In the genomic region with DNA sequence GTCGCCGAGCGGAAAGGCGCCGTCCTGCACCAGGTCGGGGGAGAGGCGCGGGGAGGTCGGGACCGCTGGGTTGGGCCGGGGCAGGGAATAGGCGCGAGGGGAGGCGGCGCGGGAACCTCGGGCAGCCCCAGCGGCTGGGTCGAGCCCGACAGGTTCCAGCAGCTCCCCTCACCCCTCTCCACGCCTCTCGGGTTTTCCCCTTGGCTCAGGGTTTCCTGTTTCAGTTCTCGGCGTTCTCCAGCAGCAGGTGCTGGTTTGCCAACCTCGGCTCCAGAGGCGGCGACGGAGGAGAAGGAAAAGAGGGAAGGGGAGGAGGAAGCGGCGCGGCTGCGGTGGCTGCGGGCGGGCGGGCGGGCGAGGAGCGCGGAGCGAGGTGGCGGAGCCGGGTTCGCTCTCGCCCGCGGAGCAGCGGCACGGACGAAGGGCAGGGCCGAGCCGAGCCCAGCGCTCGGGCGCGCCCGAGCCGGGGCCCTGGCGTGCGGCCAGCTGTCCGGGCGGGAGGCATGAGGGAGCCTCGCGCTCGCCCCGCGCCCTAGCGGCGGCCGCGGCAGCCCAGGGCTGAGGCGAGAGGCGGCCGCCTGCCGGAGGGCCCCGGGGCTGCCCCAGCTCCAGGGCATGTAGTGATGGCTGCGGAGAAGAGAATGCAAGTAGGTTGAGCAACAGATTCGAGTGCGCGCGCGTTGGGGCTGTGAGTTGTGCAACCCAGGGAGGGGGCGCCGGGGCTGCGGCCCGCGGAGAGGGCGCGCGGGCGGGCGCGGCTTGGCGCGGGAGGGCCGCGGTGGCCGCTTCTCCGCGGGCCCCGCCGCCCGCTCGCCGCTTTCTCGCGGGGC, we compare ENCODE assay signal across 8 cellular contexts. TPM values are rescaled to one million over a fixed set of nuclear protein-coding genes. Genes with fewer than 3 reads are reported as not detected.
DNase-seq lines count a peak whose midpoint lies in the region; ATAC-seq and TF ChIP-seq lines count a peak whose summit lies in the region.

A gene (plus strand): TSS at position 816 of the 830 bp plus-strand sequence. CDS start 20 bp downstream, outside the sequence.

- POLR2A ChIA-PET in naive thymus-derived CD8-positive, alpha-beta T cell (lab: Charles Lee), result no interaction called here

- H3K4me1 ChIP-seq in upper lobe of left lung, result peaks cover 7 to 17% (median 10%) of the 10 kb centered on the region in 4 donors

- peak; percentile 28 for DNase-seq in DMS114 treated with DMSO at 0.1 percent for 48 hours (lab: John Stamatoyannopoulos, UW; ENCODE audit: unreplicated experiment)
- peak; percentile 88 for DNase-seq in NCI-H748 (lab: John Stamatoyannopoulos, UW; ENCODE audit: unreplicated experiment)
- DNase-seq in activated T-cell treated with anti-CD3 and anti-CD28 coated beads, Interleukin-2, amount 50 U/mL, for 4 hours, result no peak
- peak; percentile 87 for DNase-seq in fibroblast of the conjunctiva (ENCODE audit: low read depth)
- peak in 1 of 10 donors; percentile 7 for DNase-seq in naive thymus-derived CD8-positive, alpha-beta T cell
- peak; percentile 92 to 97 for DNase-seq in upper lobe of left lung

- TF ChIP-seq CTCF in upper lobe of left lung (IDR thresholded peaks at IDR 0.05), result peak; percentile 51 to 98 (median 78)

- peak within 1 kb of the TSS; percentile 39 to 79 (median 73) for H3K4me3 ChIP-seq in upper lobe of left lung

- ATAC-seq in GM19455 (IDR thresholded peaks at IDR 0.05; ENCODE audit: unreplicated experiment), result peak; percentile 64
- peak; percentile 63 for ATAC-seq in HG03520 (IDR thresholded peaks at IDR 0.05; ENCODE audit: unreplicated experiment)
- peak; percentile 83 to 84 for ATAC-seq in activated T-cell treated with anti-CD3 and anti-CD28 coated beads, Interleukin-2, amount 50 U/mL, for 4 hours
- peak; percentile 55 to 66 for ATAC-seq in naive thymus-derived CD8-positive, alpha-beta T cell
- ATAC-seq in upper lobe of left lung (ENCODE audit: low FRiP score in 2 of 2), result peak; percentile 91 to 93

- no peaks in the 10 kb centered on the region for H3K27me3 ChIP-seq in upper lobe of left lung

- peak in 1 of 4 donors; percentile 19 for TF ChIP-seq EP300 in upper lobe of left lung (IDR thresholded peaks at IDR 0.05)

- H3K9me3 Mint-ChIP-seq in activated T-cell treated with anti-CD3 and anti-CD28 coated beads, Interleukin-2, amount 50 U/mL, for 4 hours, result no peaks in the 10 kb centered on the region
- peaks cover 0 to 4% (median 0%) of the 10 kb centered on the region in 9 donors for H3K9me3 Mint-ChIP-seq in naive thymus-derived CD8-positive, alpha-beta T cell

- peak within 1 kb of the TSS; percentile 95 to 96 (median 96) for H3K27ac ChIP-seq in upper lobe of left lung

- no peaks in the 10 kb centered on the region for H3K36me3 ChIP-seq in upper lobe of left lung

- H3K27me3 Mint-ChIP-seq in activated T-cell treated with anti-CD3 and anti-CD28 coated beads, Interleukin-2, amount 50 U/mL, for 4 hours (ENCODE audit: low read depth), result peaks cover 48% of the 10 kb centered on the region
- H3K27me3 Mint-ChIP-seq in naive thymus-derived CD8-positive, alpha-beta T cell, result peaks cover 24 to 44% (median 33%) of the 10 kb centered on the region in 5 donors

- peak in 2 of 4 donors; percentile 46 to 53 for TF ChIP-seq POLR2A in upper lobe of left lung (IDR thresholded peaks at IDR 0.05)

- H3K27ac Mint-ChIP-seq in naive thymus-derived CD8-positive, alpha-beta T cell, result peak within 1 kb of the TSS in 1 of 10 donors; percentile 71

- H3K4me3 Mint-ChIP-seq in activated T-cell treated with anti-CD3 and anti-CD28 coated beads, Interleukin-2, amount 50 U/mL, for 4 hours, result peak within 1 kb of the TSS; percentile 76
- H3K4me3 Mint-ChIP-seq in naive thymus-derived CD8-positive, alpha-beta T cell, result peak within 1 kb of the TSS; percentile 71 to 86 (median 83)

- H3K36me3 Mint-ChIP-seq in activated T-cell treated with anti-CD3 and anti-CD28 coated beads, Interleukin-2, amount 50 U/mL, for 4 hours (ENCODE audit: insufficient read depth), result no peaks in the 10 kb centered on the region
- H3K36me3 Mint-ChIP-seq in naive thymus-derived CD8-positive, alpha-beta T cell, result no peaks in the 10 kb centered on the region

- H3K4me1 Mint-ChIP-seq in activated T-cell treated with anti-CD3 and anti-CD28 coated beads, Interleukin-2, amount 50 U/mL, for 4 hours (ENCODE audit: low read depth), result peaks cover 11% of the 10 kb centered on the region
- peaks cover 0 to 14% (median 7%) of the 10 kb centered on the region in 4 donors for H3K4me1 Mint-ChIP-seq in naive thymus-derived CD8-positive, alpha-beta T cell

- H3K9me3 ChIP-seq in upper lobe of left lung, result no peaks in the 10 kb centered on the region

- 1% methylated on average over 30 to 60 of the region's 106 CpGs for WGBS in upper lobe of left lung, 2 donors

RNA-seq across cellular contexts. Expression of the gene that starts here (rescaled TPM):
- total RNA-seq in activated T-cell treated with anti-CD3 and anti-CD28 coated beads, Interleukin-2, amount 50 U/mL, for 4 hours, result 1 to 10 TPM in 1 of 3 donors, under 1 TPM in 2; 0.35 to 1.3 (median 0.90) TPM
- under 1 TPM; 0.03 to 0.08 TPM for total RNA-seq in naive thymus-derived CD8-positive, alpha-beta T cell
- not detected for polyA plus RNA-seq in naive thymus-derived CD8-positive, alpha-beta T cell
- 10 to 100 TPM in 5 of 6 donors, 1 to 10 TPM in 1; 5.5 to 24.5 (median 14.6) TPM for total RNA-seq in upper lobe of left lung

Comparison
In these comparisons a context has a peak if more than half of its experiments do, and no peak if none do; other contexts are left out.
1. Peak in ATAC-seq in naive thymus-derived CD8-positive, alpha-beta T cell; RNA of the gene not detected or under 1 TPM.